8 cellular contexts compared by ENCODE assay signal in the genomic region with DNA sequence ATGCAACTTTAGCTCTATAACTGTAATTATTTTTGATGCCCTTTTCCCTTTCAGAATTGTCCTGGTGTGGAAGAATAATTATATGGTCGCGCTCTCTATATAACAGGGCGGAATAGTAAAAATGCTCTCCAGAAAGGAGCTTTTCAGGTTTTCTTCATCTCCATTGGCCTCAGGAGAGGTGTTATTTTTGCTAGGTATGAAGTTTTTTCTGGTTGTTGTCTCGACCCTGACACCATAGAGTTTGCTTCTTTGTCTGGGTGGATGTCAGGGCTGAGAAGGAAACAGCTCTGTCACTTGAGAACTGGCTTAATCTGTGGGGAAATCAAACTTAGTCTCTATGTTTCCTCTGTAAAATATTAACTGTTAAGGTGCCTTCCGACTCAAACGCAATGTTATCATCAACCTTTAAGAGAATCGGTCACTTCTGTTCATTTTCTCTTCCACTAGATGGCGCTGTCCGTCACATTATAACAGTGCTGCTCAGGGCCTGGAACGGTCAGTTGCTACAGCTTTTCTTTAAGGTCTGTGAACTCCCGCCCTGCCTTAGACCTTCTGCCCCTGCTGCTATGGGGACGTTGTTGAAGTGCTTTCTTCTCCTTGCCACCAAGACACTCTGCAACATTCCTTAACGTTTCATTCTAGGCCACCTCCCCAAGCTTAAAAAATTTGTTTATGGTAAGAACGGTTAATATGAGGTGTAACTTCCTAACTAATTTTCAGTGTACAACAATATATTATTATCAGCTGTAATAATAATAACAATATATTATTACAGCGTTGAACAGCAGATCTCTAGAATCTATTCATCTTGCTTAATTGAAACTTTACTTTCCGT. TPM values are rescaled to one million over a fixed set of nuclear protein-coding genes. Genes with fewer than 3 reads are reported as not detected.
DNase-seq lines count a peak whose midpoint lies in the region; ATAC-seq and TF ChIP-seq lines count a peak whose summit lies in the region.

No MANE protein-coding gene starts in this region.

- H3K4me3 ChIP-seq in GM23338 (no peak overlapping the region), PC-9 (no peak overlapping the region), fibroblast of the aortic adventitia (ENCODE audit: low read depth, low read length) (no peak overlapping the region)

- TF ChIP-seq CTCF in GM23338 (conservative IDR thresholded peaks at IDR 0.05; ENCODE audit: low read depth in 2 of 2) (peak; percentile 85 to 94), PC-9 (conservative IDR thresholded peaks at IDR 0.05) (peak; percentile 79), fibroblast of the aortic adventitia (IDR thresholded peaks at IDR 0.05; ENCODE audit: insufficient read depth, low read length) (peak; percentile 68)

- intact Hi-C loops in PC-9 (cut with micrococcal nuclease; ENCODE audit: unreplicated experiment) = loop anchor here (1.0 to 10.0 kb wide), 6 partner anchors 60 to 456 kb away; a partner anchor contains a TSS

- no peaks in the 10 kb centered on the region for H3K9me3 ChIP-seq in PC-9 (ENCODE audit: insufficient read depth, low read depth)

- BruUV-seq in PC-9 (replicated peaks; lab: Mats Ljungman, UMichigan) = no TSS peak

- H3K27ac ChIP-seq in GM23338 (ENCODE audit: low read depth) = no peak overlapping the region
- H3K27ac ChIP-seq in PC-9 = no peak overlapping the region

- CTCF ChIA-PET in PC-9 (lab: Charles Lee) = interaction anchor here (0.5 to 1.9 kb wide), 9 partner anchors 35 to 418 kb away, joined by 3 to 24 read pairs (median 4); no protein-coding TSS in a partner anchor

- POLR2A ChIA-PET in PC-9 (lab: Charles Lee; ENCODE audit: unreplicated experiment) = no interaction called here

- H3K4me3 Mint-ChIP-seq in GM23338 = no peak overlapping the region

- peak overlapping the region; percentile 76; the same call in 1 of the 2 replicates for H2AFZ ChIP-seq in GM23338
- H2AFZ ChIP-seq in PC-9 = 0 out of 2 replicates have a peak overlapping the region, but pooled peaks have one; percentile 35

- H3K9me2 ChIP-seq in GM23338 (ENCODE audit: insufficient read depth) (no peaks in the 10 kb centered on the region), PC-9 (ENCODE audit: insufficient read depth) (no peaks in the 10 kb centered on the region)

- peak; percentile 69 for DNase-seq in GDM1 (lab: John Stamatoyannopoulos, UW)
- peak; percentile 95 for DNase-seq in GM23338 (ENCODE audit: low spot score)
- DNase-seq in LHCN-M2 (ENCODE audit: low read depth) = peak; percentile 70
- peak; percentile 45 to 67 for DNase-seq in PC-9
- peak; percentile 18 for DNase-seq in activated T-cell treated with anti-CD3 and anti-CD28 coated beads, Interleukin-2, amount 50 U/mL, for 1 hour
- peak; percentile 82 for DNase-seq in fibroblast of the aortic adventitia (ENCODE audit: low read depth)
- peak; percentile 24 for DNase-seq in occipital lobe (lab: John Stamatoyannopoulos, UW)
- DNase-seq in GOT3 (lab: John Stamatoyannopoulos, UW) = no peak

- H3F3A ChIP-seq in GM23338 (replicated peaks; ENCODE audit: low read depth) = no peaks in the 10 kb centered on the region
- H3F3A ChIP-seq in PC-9 (ENCODE audit: insufficient read depth, low read depth) = no peaks in the 10 kb centered on the region

- H3K27me3 Mint-ChIP-seq in GM23338 (ENCODE audit: insufficient read depth, low read depth, poor library complexity) = no peaks in the 10 kb centered on the region

- H3K27ac Mint-ChIP-seq in GM23338 = no peak overlapping the region

- H3K79me2 ChIP-seq in GM23338 (replicated peaks; ENCODE audit: insufficient read depth) = no peaks in the 10 kb centered on the region
- H3K79me2 ChIP-seq in PC-9 (ENCODE audit: low read depth) = no peaks in the 10 kb centered on the region

- H3K9me3 Mint-ChIP-seq in GM23338 = no peaks in the 10 kb centered on the region

- H3K4me1 ChIP-seq in GM23338 (ENCODE audit: insufficient read depth) (peaks cover 22% of the 10 kb centered on the region), PC-9 (replicated peaks; ENCODE audit: insufficient read depth) (no peaks in the 10 kb centered on the region)

- no peaks in the 10 kb centered on the region for H3K36me3 Mint-ChIP-seq in GM23338 (ENCODE audit: low read depth)

- H3K27me3 ChIP-seq in GM23338 (ENCODE audit: insufficient read depth) (no peaks in the 10 kb centered on the region), PC-9 (ENCODE audit: insufficient read depth, low read depth) (no peaks in the 10 kb centered on the region)

- peak; percentile 92 for ATAC-seq in GM23338

- H3K36me3 ChIP-seq in GM23338 (ENCODE audit: insufficient read depth) (no peaks in the 10 kb centered on the region), PC-9 (ENCODE audit: low read depth) (no peaks in the 10 kb centered on the region)

- H3K4me2 ChIP-seq in GM23338 = no peak overlapping the region
- H3K4me2 ChIP-seq in PC-9 = peak overlapping the region; percentile 62; the same call in 1 of the 2 replicates

- no peaks in the 10 kb centered on the region for H4K20me1 ChIP-seq in GM23338 (replicated peaks; ENCODE audit: insufficient read depth)
- no peaks in the 10 kb centered on the region for H4K20me1 ChIP-seq in PC-9 (ENCODE audit: insufficient read depth)

- peaks cover 22% of the 10 kb centered on the region for H3K4me1 Mint-ChIP-seq in GM23338

TF ChIP-seq in GM23338, 12 proteins besides CTCF, POLR2A, EP300 and RAD21 (continues in another document):
- TF ChIP-seq ZNF331 (CRISPR knock-in tag; IDR thresholded peaks at IDR 0.05; ENCODE audit: low read depth) (no peak), EZH2phosphoT487 (IDR thresholded peaks at IDR 0.05; ENCODE audit: unreplicated experiment) (no peak)
- TF ChIP-seq, protein P1, sequence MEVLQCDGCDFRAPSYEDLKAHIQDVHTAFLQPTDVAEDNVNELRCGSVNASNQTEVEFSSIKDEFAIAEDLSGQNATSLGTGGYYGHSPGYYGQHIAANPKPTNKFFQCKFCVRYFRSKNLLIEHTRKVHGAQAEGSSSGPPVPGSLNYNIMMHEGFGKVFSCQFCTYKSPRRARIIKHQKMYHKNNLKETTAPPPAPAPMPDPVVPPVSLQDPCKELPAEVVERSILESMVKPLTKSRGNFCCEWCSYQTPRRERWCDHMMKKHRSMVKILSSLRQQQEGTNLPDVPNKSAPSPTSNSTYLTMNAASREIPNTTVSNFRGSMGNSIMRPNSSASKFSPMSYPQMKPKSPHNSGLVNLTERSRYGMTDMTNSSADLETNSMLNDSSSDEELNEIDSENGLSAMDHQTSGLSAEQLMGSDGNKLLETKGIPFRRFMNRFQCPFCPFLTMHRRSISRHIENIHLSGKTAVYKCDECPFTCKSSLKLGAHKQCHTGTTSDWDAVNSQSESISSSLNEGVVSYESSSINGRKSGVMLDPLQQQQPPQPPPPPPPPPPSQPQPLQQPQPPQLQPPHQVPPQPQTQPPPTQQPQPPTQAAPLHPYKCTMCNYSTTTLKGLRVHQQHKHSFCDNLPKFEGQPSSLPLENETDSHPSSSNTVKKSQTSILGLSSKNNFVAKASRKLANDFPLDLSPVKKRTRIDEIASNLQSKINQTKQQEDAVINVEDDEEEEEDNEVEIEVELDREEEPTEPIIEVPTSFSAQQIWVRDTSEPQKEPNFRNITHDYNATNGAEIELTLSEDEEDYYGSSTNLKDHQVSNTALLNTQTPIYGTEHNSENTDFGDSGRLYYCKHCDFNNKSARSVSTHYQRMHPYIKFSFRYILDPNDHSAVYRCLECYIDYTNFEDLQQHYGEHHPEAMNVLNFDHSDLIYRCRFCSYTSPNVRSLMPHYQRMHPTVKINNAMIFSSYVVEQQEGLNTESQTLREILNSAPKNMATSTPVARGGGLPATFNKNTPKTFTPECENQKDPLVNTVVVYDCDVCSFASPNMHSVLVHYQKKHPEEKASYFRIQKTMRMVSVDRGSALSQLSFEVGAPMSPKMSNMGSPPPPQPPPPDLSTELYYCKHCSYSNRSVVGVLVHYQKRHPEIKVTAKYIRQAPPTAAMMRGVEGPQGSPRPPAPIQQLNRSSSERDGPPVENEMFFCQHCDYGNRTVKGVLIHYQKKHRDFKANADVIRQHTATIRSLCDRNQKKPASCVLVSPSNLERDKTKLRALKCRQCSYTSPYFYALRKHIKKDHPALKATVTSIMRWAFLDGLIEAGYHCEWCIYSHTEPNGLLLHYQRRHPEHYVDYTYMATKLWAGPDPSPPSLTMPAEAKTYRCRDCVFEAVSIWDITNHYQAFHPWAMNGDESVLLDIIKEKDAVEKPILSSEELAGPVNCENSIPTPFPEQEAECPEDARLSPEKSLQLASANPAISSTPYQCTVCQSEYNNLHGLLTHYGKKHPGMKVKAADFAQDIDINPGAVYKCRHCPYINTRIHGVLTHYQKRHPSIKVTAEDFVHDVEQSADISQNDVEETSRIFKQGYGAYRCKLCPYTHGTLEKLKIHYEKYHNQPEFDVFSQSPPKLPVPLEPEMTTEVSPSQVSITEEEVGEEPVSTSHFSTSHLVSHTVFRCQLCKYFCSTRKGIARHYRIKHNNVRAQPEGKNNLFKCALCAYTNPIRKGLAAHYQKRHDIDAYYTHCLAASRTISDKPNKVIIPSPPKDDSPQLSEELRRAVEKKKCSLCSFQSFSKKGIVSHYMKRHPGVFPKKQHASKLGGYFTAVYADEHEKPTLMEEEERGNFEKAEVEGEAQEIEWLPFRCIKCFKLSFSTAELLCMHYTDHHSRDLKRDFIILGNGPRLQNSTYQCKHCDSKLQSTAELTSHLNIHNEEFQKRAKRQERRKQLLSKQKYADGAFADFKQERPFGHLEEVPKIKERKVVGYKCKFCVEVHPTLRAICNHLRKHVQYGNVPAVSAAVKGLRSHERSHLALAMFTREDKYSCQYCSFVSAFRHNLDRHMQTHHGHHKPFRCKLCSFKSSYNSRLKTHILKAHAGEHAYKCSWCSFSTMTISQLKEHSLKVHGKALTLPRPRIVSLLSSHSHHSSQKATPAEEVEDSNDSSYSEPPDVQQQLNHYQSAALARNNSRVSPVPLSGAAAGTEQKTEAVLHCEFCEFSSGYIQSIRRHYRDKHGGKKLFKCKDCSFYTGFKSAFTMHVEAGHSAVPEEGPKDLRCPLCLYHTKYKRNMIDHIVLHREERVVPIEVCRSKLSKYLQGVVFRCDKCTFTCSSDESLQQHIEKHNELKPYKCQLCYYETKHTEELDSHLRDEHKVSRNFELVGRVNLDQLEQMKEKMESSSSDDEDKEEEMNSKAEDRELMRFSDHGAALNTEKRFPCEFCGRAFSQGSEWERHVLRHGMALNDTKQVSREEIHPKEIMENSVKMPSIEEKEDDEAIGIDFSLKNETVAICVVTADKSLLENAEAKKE (CRISPR knock-in tag; IDR thresholded peaks at IDR 0.05) = no peak

RNA-seq across cellular contexts. Expression of a gene that starts 23.8 kb away (rescaled TPM):
- total RNA-seq in GM23338 (2014; rRNA removed; shearing (Covaris generic)) = not detected in 2 replicates
- polyA plus RNA-seq in GM23338 (2016; fragmentation: Nextera tagmentation; extraction: Ambion mirVana) = not detected in 2 replicates
- 0.29 TPM in 1 of 2 replicates, not detected in the other for total RNA-seq in LHCN-M2 (2014; rRNA removed)
- 0.23 TPM for polyA plus RNA-seq in LHCN-M2 (2012)
- not detected in 2 replicates for total RNA-seq in PC-9 (2021)
- total RNA-seq in fibroblast of the aortic adventitia (ENCODE audit: low replicate concordance) = not detected in 2 replicates
- total RNA-seq in occipital lobe = not detected

RNA-seq across cellular contexts. Expression of a gene that starts 41.6 kb away (rescaled TPM):
- not detected in 2 replicates for total RNA-seq in GM23338 (2014; rRNA removed; shearing (Covaris generic))
- polyA plus RNA-seq in GM23338 (2016; fragmentation: Nextera tagmentation; extraction: Ambion mirVana) = 0.16 TPM in 1 of 2 replicates, not detected in the other
- total RNA-seq in LHCN-M2 (2014; rRNA removed) (not detected in 2 replicates), PC-9 (2021) (25.5 and 26.2 TPM in 2 replicates), fibroblast of the aortic adventitia (ENCODE audit: low replicate concordance) (not detected in 2 replicates), occipital lobe (not detected)
- polyA plus RNA-seq in LHCN-M2 (2012) = not detected

Comparison
In these comparisons a context has a peak if more than half of its experiments do, and no peak if none do; other contexts are left out.
1. RNA of a gene that starts 41.6 kb away (total RNA-seq): 25.5 to 26.2 TPM in PC-9; not detected in occipital lobe (single experiment), not detected in GM23338, not detected in LHCN-M2 and not detected in fibroblast of the aortic adventitia; every median in the first group is over 10 times any median in the second.
2. Peak in every context shown above with its lines, with median percentiles within 50 percentile points of each other: CTCF ChIP-seq.